In genomic region chr7:55595511-55595910, GRCh38 we compare ENCODE assay signal across 25 cellular contexts.
"Had no signal": no experiment of that assay in that cellular context is flagged by ENCODE, and none has a peak within 500 bp of the region (broad histone marks: within the 10 kb centered on the region; RNA-seq: fewer than 3 reads in every experiment).

No MANE protein-coding gene starts in this region.

- FAIRE-seq: endometrium, frontal cortex, islet of Langerhans, keratinocyte had no signal

- ATAC-seq: effector memory CD8-positive, alpha-beta T cell; esophagus mucosa; gastroesophageal sphincter; heart left ventricle; left cardiac atrium; left lung; left ventricle myocardium superior; lower lobe of right lung; mucosa of descending colon had no signal

- H3K4me2 ChIP-seq: hepatocyte had no signal

- H3K79me2 ChIP-seq: hepatocyte had no signal

- H3K27me3 ChIP-seq: colonic mucosa, left lung had no signal

- DNase-seq: colonic mucosa; cortex of kidney; effector CD8-positive, alpha-beta T cell; effector memory CD8-positive, alpha-beta T cell; endodermal cell; erythroblast; esophagus squamous epithelium; foreskin fibroblast; heart left ventricle; hypothalamus; immature natural killer cell; left cardiac atrium; left lung; left ventricle myocardium superior; lower lobe of right lung; mesenchymal stem cell; mucosa of descending colon had no signal

- H3K27ac ChIP-seq: colonic mucosa, epithelial cell of prostate, esophagus squamous epithelium, gastroesophageal sphincter, heart left ventricle, hepatocyte, left lung, lower lobe of right lung had no signal

- H3K9me3 ChIP-seq: colonic mucosa, esophagus squamous epithelium, gastroesophageal sphincter, heart left ventricle, left lung, lower lobe of right lung, mucosa of descending colon had no signal

- H3K36me3 ChIP-seq: colonic mucosa, esophagus squamous epithelium, gastroesophageal sphincter, heart left ventricle, left lung, lower lobe of right lung had no signal

- H3K4me3 ChIP-seq: colonic mucosa, esophagus squamous epithelium, gastroesophageal sphincter, heart left ventricle, hepatocyte, left lung, lower lobe of right lung, mucosa of descending colon had no signal

- H3K4me1 ChIP-seq: colonic mucosa, lower lobe of right lung had no signal

- H2AFZ ChIP-seq: hepatocyte had no signal
